In the genomic region with DNA sequence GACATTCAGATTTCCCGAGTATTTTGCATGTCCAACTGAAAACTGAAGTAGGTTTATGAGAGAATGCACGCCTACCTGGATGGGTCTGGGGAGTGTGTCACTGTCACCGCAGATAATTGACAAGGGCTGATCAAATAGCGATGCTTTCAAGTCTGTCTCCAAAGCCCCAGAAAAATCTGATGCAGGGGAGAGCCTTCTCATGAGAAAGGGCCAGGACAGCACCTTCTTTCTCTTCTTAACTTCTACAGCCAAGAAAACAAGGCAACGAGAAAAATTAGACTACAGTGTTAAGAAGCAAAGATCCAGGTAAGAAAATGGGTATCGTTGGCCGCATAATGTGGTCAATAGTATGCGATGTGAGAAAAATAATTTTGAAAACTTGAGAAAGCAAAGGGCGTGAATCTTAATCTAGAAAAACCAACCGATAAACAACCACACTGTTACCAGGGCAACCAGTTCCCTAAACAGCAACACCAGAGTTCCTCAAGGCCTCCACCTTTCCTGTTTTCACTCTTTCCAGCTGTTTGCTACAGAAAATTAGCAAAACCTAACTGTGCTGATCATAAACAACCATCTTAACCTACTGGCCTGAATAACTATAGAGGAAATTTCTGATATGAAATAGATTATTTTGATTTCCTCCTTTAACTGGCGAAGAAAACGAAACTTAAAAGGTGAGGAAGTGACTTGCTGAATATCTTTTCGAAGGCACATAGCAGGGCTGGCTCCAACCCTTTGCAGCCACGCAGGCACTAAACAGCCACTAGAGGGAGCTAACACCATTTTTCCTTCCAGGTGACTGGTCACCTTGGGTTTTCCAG, we compare ENCODE assay signal across 8 cellular contexts. TPM values are rescaled to one million over a fixed set of nuclear protein-coding genes. Genes with fewer than 3 reads are reported as not detected.
DNase-seq lines count a peak whose midpoint lies in the region; ATAC-seq, FAIRE-seq and TF ChIP-seq lines count a peak whose summit lies in the region.

No MANE protein-coding gene starts in this region.

- H3K36me3 Mint-ChIP-seq in activated B cell treated with CpG ODN at 0.5 μM for 24 hours (ENCODE audit: low read depth): peaks cover 76% of the 10 kb centered on the region
- peaks cover 82% of the 10 kb centered on the region for H3K36me3 Mint-ChIP-seq in central memory CD8-positive, alpha-beta T cell (ENCODE audit: insufficient read depth)

- TF ChIP-seq POLR2A in GM12892 (IDR thresholded peaks at IDR 0.05; ENCODE audit: low read depth, low read length) (no peak), spleen (IDR thresholded peaks at IDR 0.05) (no peak), GM18505 (IDR thresholded peaks at IDR 0.05; ENCODE audit: borderline replicate concordance, extremely low read depth, insufficient read depth, insufficient read length) (no peak)

- 25 to 38% (median 35%) methylated on average over 14 of the region's 14 CpGs for WGBS in spleen, 5 donors

- peak overlapping the region; percentile 75 to 94 (median 92) for H3K27ac ChIP-seq in spleen

- CTCF ChIA-PET in activated B cell treated with CpG ODN at 0.5 μM for 24 hours (lab: Charles Lee): interaction anchor here (0.7 to 9.9 kb wide), 13 partner anchors 14 to 114 kb away, joined by 3 to 115 read pairs (median 4); no protein-coding TSS in a partner anchor

- TF ChIP-seq CTCF in activated B cell treated with CpG ODN at 0.5 μM for 24 hours (IDR thresholded peaks at IDR 0.05) (peak; percentile 91), spleen (IDR thresholded peaks at IDR 0.05 in 8 of 11, conservative IDR thresholded peaks at IDR 0.05 in 3 of 11) (peak; percentile 96 to 100 (median 98))

- peaks cover 76% of the 10 kb centered on the region for H3K4me1 Mint-ChIP-seq in activated B cell treated with CpG ODN at 0.5 μM for 24 hours
- peaks cover 58% of the 10 kb centered on the region for H3K4me1 Mint-ChIP-seq in central memory CD8-positive, alpha-beta T cell

- no peak for DNase-seq in GM12892 (ENCODE audit: insufficient read length)
- peak; percentile 61 for DNase-seq in NCI-H2196 (lab: John Stamatoyannopoulos, UW; ENCODE audit: unreplicated experiment)
- DNase-seq in activated B cell treated with CpG ODN at 0.5 μM for 24 hours: no peak
- peak; percentile 65 to 79 for DNase-seq in central memory CD8-positive, alpha-beta T cell (ENCODE audit: low spot score in 2 of 2)
- peak; percentile 51 for DNase-seq in iris pigment epithelial cell (ENCODE audit: low read depth)
- DNase-seq in spleen: peak; percentile 88

- H3K4me3 ChIP-seq in spleen: peak overlapping the region; percentile 41 to 79 (median 52)

- no peaks in the 10 kb centered on the region for H3K9me3 Mint-ChIP-seq in activated B cell treated with CpG ODN at 0.5 μM for 24 hours
- no peaks in the 10 kb centered on the region for H3K9me3 Mint-ChIP-seq in central memory CD8-positive, alpha-beta T cell

- peaks cover 45 to 91% (median 68%) of the 10 kb centered on the region in 6 donors for H3K4me1 ChIP-seq in spleen

- H3K36me3 ChIP-seq in spleen: peaks cover 0 to 57% (median 38%) of the 10 kb centered on the region in 6 donors

- no peaks in the 10 kb centered on the region for H3K27me3 ChIP-seq in spleen (replicated peaks in 1 of 7)

- no peaks in the 10 kb centered on the region for H3K27me3 Mint-ChIP-seq in activated B cell treated with CpG ODN at 0.5 μM for 24 hours
- no peaks in the 10 kb centered on the region for H3K27me3 Mint-ChIP-seq in central memory CD8-positive, alpha-beta T cell

- peak overlapping the region; percentile 99 for H3K4me3 Mint-ChIP-seq in activated B cell treated with CpG ODN at 0.5 μM for 24 hours
- peak overlapping the region; percentile 97 for H3K4me3 Mint-ChIP-seq in central memory CD8-positive, alpha-beta T cell

- intact Hi-C loops in activated B cell treated with CpG ODN at 0.5 μM for 24 hours (cut with micrococcal nuclease) (loop anchor here (1.0 to 2.0 kb wide), 7 partner anchors 34 to 685 kb away; a partner anchor contains a TSS), spleen (cut with DNase I; ENCODE audit: low total_unique reads) (loop anchor here (5.0 kb wide), 1 partner anchor 60 kb away; no protein-coding TSS in a partner anchor)

- peak overlapping the region; percentile 100 for H3K27ac Mint-ChIP-seq in activated B cell treated with CpG ODN at 0.5 μM for 24 hours
- peak overlapping the region; percentile 93 for H3K27ac Mint-ChIP-seq in central memory CD8-positive, alpha-beta T cell (ENCODE audit: low read depth)

- peak; percentile 95 for FAIRE-seq in GM12892 (lab: Jason Lieb, UNC)

- ATAC-seq in HG03039 (IDR thresholded peaks at IDR 0.05; ENCODE audit: unreplicated experiment) (peak; percentile 32), activated B cell treated with CpG ODN at 0.5 μM for 24 hours (ENCODE audit: low read depth) (peak; percentile 34), GM18505 (IDR thresholded peaks at IDR 0.05; ENCODE audit: unreplicated experiment) (no peak)
- ATAC-seq in central memory CD8-positive, alpha-beta T cell (replicated peaks; ENCODE audit: extremely low read depth, poor library complexity, severe bottlenecking): peak; percentile 57

- POLR2A ChIA-PET in activated B cell treated with CpG ODN at 0.5 μM for 24 hours (lab: Charles Lee): interaction anchor here (1.0 to 11.4 kb wide), 13 partner anchors 11 to 93 kb away, joined by 4 to 1007 read pairs (median 6); a partner anchor contains a TSS

- H3K9me3 ChIP-seq in spleen: no peaks in the 10 kb centered on the region

RNA-seq across cellular contexts. Expression of a gene that starts 2.6 kb away (rescaled TPM):
- polyA plus RNA-seq in GM12892 (2012; ENCODE audit: missing spikeins): 7.1 TPM
- total RNA-seq in activated B cell treated with CpG ODN at 0.5 μM for 24 hours (129 TPM in 2 replicates), spleen (10 to 100 TPM; 39.6 to 63.9 (median 49.2) TPM)
- 10 to 100 TPM; 13.6 to 21.9 (median 15.7) TPM for polyA plus RNA-seq in spleen

RNA-seq across cellular contexts. Expression of a gene that starts 42.2 kb away (rescaled TPM):
- polyA plus RNA-seq in GM12892 (2012; ENCODE audit: missing spikeins): 1.9 TPM
- total RNA-seq in activated B cell treated with CpG ODN at 0.5 μM for 24 hours: 1.9 and 2.4 TPM in 2 replicates
- 1 to 10 TPM; 4.3 to 7.3 (median 6.0) TPM for total RNA-seq in spleen
- 1 to 10 TPM in 1 of 3 donors, under 1 TPM in 2; 0.91 to 2.0 (median 0.93) TPM for polyA plus RNA-seq in spleen

Comparison
In these comparisons a context has a peak if more than half of its experiments do, and no peak if none do; other contexts are left out.
1. DNase-seq: peak in NCI-H2196 (single experiment), central memory CD8-positive, alpha-beta T cell (2 of 2), iris pigment epithelial cell (single experiment) and spleen (single experiment); none in GM12892 (single experiment) and activated B cell treated with CpG ODN at 0.5 μM for 24 hours (single experiment).